Comparison of ENCODE assay signal across 8 cellular contexts in the genomic region with DNA sequence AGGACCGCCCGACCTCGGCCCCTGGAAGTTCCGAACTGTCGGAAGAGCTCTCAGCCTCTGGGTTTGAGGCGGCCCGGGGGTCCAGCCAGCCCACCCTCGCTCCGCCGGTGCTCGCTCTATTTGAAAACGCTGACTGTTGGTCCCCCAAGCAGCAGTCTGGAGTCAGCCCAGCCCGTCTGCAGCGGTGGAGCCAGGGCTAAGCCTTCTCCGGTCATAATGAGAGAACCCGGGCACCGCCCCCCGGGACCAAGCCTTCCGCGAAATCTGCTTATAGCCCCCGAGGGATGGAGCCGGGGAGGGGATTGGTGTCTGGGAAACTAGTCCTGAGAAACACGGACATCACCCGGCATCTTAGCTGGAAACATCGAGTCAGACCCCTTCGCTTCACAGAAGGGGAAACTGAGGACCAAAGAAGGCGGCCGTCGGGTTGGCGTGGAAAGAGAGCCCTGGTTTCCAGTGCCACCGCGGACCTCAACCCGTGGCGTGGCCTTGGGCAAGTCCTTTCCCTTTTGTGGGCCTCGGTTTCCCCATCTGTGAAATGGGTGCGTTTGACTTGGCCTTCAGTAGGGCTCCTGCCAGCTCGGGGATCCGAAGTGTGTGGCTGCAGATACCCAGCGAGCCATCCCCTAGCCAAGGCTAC. TPM values are rescaled to one million over a fixed set of nuclear protein-coding genes. Genes with fewer than 3 reads are reported as not detected.
DNase-seq lines count a peak whose midpoint lies in the region; ATAC-seq, FAIRE-seq and TF ChIP-seq lines count a peak whose summit lies in the region.

No MANE protein-coding gene starts in this region.

- peak overlapping the region; percentile 51 for H2AK5ac ChIP-seq in neuronal stem cell (ENCODE audit: low read depth, low read length)

- H4K8ac ChIP-seq in neuronal stem cell (ENCODE audit: low read depth, low read length): no peak overlapping the region

- H3K79me1 ChIP-seq in neuronal stem cell (ENCODE audit: low read depth, low read length): peaks cover 5% of the 10 kb centered on the region

- no peak for TF ChIP-seq CTCF in D721Med (IDR thresholded peaks at IDR 0.05; ENCODE audit: insufficient read depth, missing control alignments)

- peaks cover 23% of the 10 kb centered on the region for H3K4me1 ChIP-seq in SJCRH30
- H3K4me1 ChIP-seq in neuronal stem cell (ENCODE audit: control insufficient read depth in 2 of 2, insufficient read depth in 1 of 2, low read depth in 1 of 2, low read length in 2 of 2): peaks cover 0 to 15% of the 10 kb centered on the region in 2 donors

- H2BK120ac ChIP-seq in neuronal stem cell (ENCODE audit: low read depth, low read length): no peak overlapping the region

- H3K9me3 ChIP-seq in SJCRH30 (replicated peaks) (0 out of 2 replicates have a peak, but pooled peaks cover 4% of the 10 kb centered on the region), neuronal stem cell (replicated peaks in 1 of 2; ENCODE audit: control insufficient read depth in 2 of 2, insufficient read depth in 1 of 2, low read depth in 1 of 2, low read length in 2 of 2) (no peaks in the 10 kb centered on the region)

- H3K27ac ChIP-seq in SJCRH30 (peak overlapping the region; percentile 71), epithelial cell of prostate (peak overlapping the region; percentile 38), neuronal stem cell (replicated peaks; ENCODE audit: low read length) (peak overlapping the region; percentile 54)

- no CpG with 5 or more reads among the region's 39 CpGs for WGBS in neuronal stem cell (ENCODE audit: extremely low coverage in 2 of 2, insufficient read length in 2 of 2, insufficient replicate concordance in 1 of 2), 2 donors

- no peak for FAIRE-seq in D721Med (lab: Jason Lieb, UNC)

- peak overlapping the region; percentile 80 for H3K23ac ChIP-seq in neuronal stem cell (ENCODE audit: low read depth, low read length, poor library complexity)

- peak overlapping the region; percentile 79 for H2BK5ac ChIP-seq in neuronal stem cell (ENCODE audit: low read length)

- peak overlapping the region; percentile 93 for H2BK15ac ChIP-seq in neuronal stem cell (ENCODE audit: low read length)

- H4K91ac ChIP-seq in neuronal stem cell (ENCODE audit: low read depth, low read length, poor library complexity): no peak overlapping the region

- ATAC-seq in HG03565 (IDR thresholded peaks at IDR 0.05; ENCODE audit: unreplicated experiment) (no peak), GM18511 (IDR thresholded peaks at IDR 0.05; ENCODE audit: unreplicated experiment) (no peak)

- H3K18ac ChIP-seq in neuronal stem cell (ENCODE audit: low read length): peak overlapping the region; percentile 94

- peak overlapping the region; percentile 82 for H3K9ac ChIP-seq in neuronal stem cell (ENCODE audit: low read depth, low read length, poor library complexity)

- H2AFZ ChIP-seq in neuronal stem cell (ENCODE audit: low read length): peak overlapping the region; percentile 98

- H3K4me3 ChIP-seq in SJCRH30 (peak overlapping the region; percentile 98), neuronal stem cell (ENCODE audit: low read length in 2 of 2) (peak overlapping the region; percentile 67 to 98)

- H3K4me2 ChIP-seq in neuronal stem cell (ENCODE audit: insufficient read depth, low read length, poor library complexity, severe bottlenecking): peak overlapping the region; percentile 87

- no peak overlapping the region for H2BK12ac ChIP-seq in neuronal stem cell (ENCODE audit: low read length)

- DNase-seq in D721Med (ENCODE audit: insufficient read length, low spot score) (peak; percentile 45), SJCRH30 (peak; percentile 42 to 56), epithelial cell of prostate (ENCODE audit: low read depth, low spot score) (no peak), neuronal stem cell (ENCODE audit: low spot score) (no peak), SW480 (ENCODE audit: low spot score) (no peak), SHP77 treated with DMSO at 0.1 percent for 48 hours (lab: John Stamatoyannopoulos, UW) (no peak)

- H3K27me3 ChIP-seq in SJCRH30 (no peaks in the 10 kb centered on the region), neuronal stem cell (ENCODE audit: control insufficient read depth in 3 of 3, insufficient read depth in 3 of 3, low read depth in 1 of 3, low read length in 3 of 3) (peaks cover 0 to 27% (median 0%) of the 10 kb centered on the region in 3 experiments)

- H3K4ac ChIP-seq in neuronal stem cell (ENCODE audit: low read length): no peak overlapping the region

- peak overlapping the region; percentile 49 for H3K14ac ChIP-seq in neuronal stem cell (ENCODE audit: low read length)

- H3K36me3 ChIP-seq in SJCRH30 (peaks cover 12% of the 10 kb centered on the region), neuronal stem cell (replicated peaks in 1 of 2; ENCODE audit: control insufficient read depth in 2 of 2, insufficient read depth in 2 of 2, low read length in 2 of 2) (no peaks in the 10 kb centered on the region)

RNA-seq across cellular contexts. Expression of gene ADAM19, which starts 1.0 kb away (rescaled TPM):
- 45.1 and 50.0 TPM in 2 replicates for total RNA-seq in SJCRH30 (2014; rRNA removed; shearing (Covaris generic))
- 13.3 TPM for polyA plus RNA-seq in neuronal stem cell (2013, experiment 1 of 2)
- 13.9 TPM for polyA plus RNA-seq in neuronal stem cell (2013, experiment 2 of 2)

Comparison
In these comparisons a context has a peak if more than half of its experiments do, and no peak if none do; other contexts are left out.
1. DNase-seq: peak in D721Med (single experiment) and SJCRH30 (2 of 2); none in epithelial cell of prostate (single experiment), neuronal stem cell (single experiment), SW480 (single experiment) and SHP77 treated with DMSO at 0.1 percent for 48 hours (single experiment).
2. Peak in every context shown above with its lines, with median percentiles within 50 percentile points of each other: H3K27ac ChIP-seq.